Comparison of ENCODE assay signal across 8 cellular contexts in genomic region chr18:61581578-61582204, GRCh38.
DNase-seq lines count a peak whose midpoint lies in the region; TF ChIP-seq lines count a peak whose summit lies in the region.

No MANE protein-coding gene starts in this region.

- no peaks in the 10 kb centered on the region for H3K27me3 ChIP-seq in Loucy (ENCODE audit: insufficient read depth, low read length, poor library complexity, severe bottlenecking)
- no peaks in the 10 kb centered on the region for H3K27me3 ChIP-seq in right atrium auricular region
- H3K27me3 ChIP-seq in prostate gland (replicated peaks; ENCODE audit: insufficient read depth) = no peaks in the 10 kb centered on the region
- no peaks in the 10 kb centered on the region for H3K27me3 ChIP-seq in uterus

- peak; percentile 92 for TF ChIP-seq CTCF in Loucy (conservative IDR thresholded peaks at IDR 0.05; ENCODE audit: low read length)
- TF ChIP-seq CTCF in right atrium auricular region (IDR thresholded peaks at IDR 0.05) = peak; percentile 99 to 100
- TF ChIP-seq CTCF in prostate gland (IDR thresholded peaks at IDR 0.05) = peak; percentile 95 to 99 (median 97)
- peak; percentile 93 to 99 (median 96) for TF ChIP-seq CTCF in uterus (IDR thresholded peaks at IDR 0.05)

- peak overlapping the region; percentile 43 for H3K4me2 ChIP-seq in Loucy (ENCODE audit: low read depth, low read length, poor library complexity, severe bottlenecking)

- H4K20me1 ChIP-seq in Loucy (ENCODE audit: insufficient read depth, low read length, poor library complexity, severe bottlenecking) = no peaks in the 10 kb centered on the region

- peak overlapping the region; percentile 58 for H2AFZ ChIP-seq in Loucy (ENCODE audit: low read length)

- H3K4me1 ChIP-seq in Loucy (ENCODE audit: insufficient read depth, low read length, poor library complexity, severe bottlenecking) (peaks cover 7% of the 10 kb centered on the region), right atrium auricular region (peaks cover 0 to 31% of the 10 kb centered on the region in 2 donors), prostate gland (replicated peaks) (no peaks in the 10 kb centered on the region), uterus (no peaks in the 10 kb centered on the region)

- intact Hi-C loops in prostate gland (cut with DNase I) (loop anchor here (2.0 to 10.0 kb wide), 2 partner anchors 313 to 549 kb away; partner anchors contain the start of gene RNF152), uterus (cut with DNase I; ENCODE audit: low total_unique reads) (no loop called here)

- H3K9me3 ChIP-seq in Loucy (ENCODE audit: insufficient read depth, low read depth, low read length) (no peaks in the 10 kb centered on the region), right atrium auricular region (no peaks in the 10 kb centered on the region), prostate gland (no peaks in the 10 kb centered on the region), uterus (no peaks in the 10 kb centered on the region)

- H3K4me3 ChIP-seq in Loucy (ENCODE audit: low read length, poor library complexity, severe bottlenecking) (no peak overlapping the region), right atrium auricular region (peak overlapping the region; percentile 26 to 46), prostate gland (peak overlapping the region; percentile 23 to 25), uterus (peak overlapping the region; percentile 20 to 33)

- H3K36me3 ChIP-seq in Loucy (ENCODE audit: insufficient read depth, low read length) = no peaks in the 10 kb centered on the region
- no peaks in the 10 kb centered on the region for H3K36me3 ChIP-seq in right atrium auricular region
- no peaks in the 10 kb centered on the region for H3K36me3 ChIP-seq in prostate gland
- H3K36me3 ChIP-seq in uterus = no peaks in the 10 kb centered on the region

- peak; percentile 67 for DNase-seq in EL
- peak; percentile 18 for DNase-seq in GOT3 (lab: John Stamatoyannopoulos, UW)
- DNase-seq in T-helper 1 cell = peak; percentile 22 to 53 (median 42)
- DNase-seq in amniotic stem cell (lab: John Stamatoyannopoulos, UW) = peak; percentile 10
- DNase-seq in right atrium auricular region (ENCODE audit: low spot score) = peak; percentile 74
- peak; percentile 77 for DNase-seq in prostate gland (ENCODE audit: low spot score)
- DNase-seq in uterus = peak; percentile 78 to 86

- peak overlapping the region; percentile 62 to 75 for H3K27ac ChIP-seq in right atrium auricular region
- peak overlapping the region; percentile 48 to 50 for H3K27ac ChIP-seq in prostate gland
- peak overlapping the region; percentile 69 to 86 for H3K27ac ChIP-seq in uterus

- H3K9ac ChIP-seq in Loucy (ENCODE audit: low read depth, low read length, poor library complexity, severe bottlenecking) = no peak overlapping the region

- TF ChIP-seq POLR2A in prostate gland (IDR thresholded peaks at IDR 0.05) (no peak), uterus (IDR thresholded peaks at IDR 0.05) (no peak)

- no peaks in the 10 kb centered on the region for H3K79me2 ChIP-seq in Loucy (ENCODE audit: insufficient read depth, low read length)

- WGBS in prostate gland = 6% methylated on average over 22 of the region's 22 CpGs

- no peaks in the 10 kb centered on the region for H3F3A ChIP-seq in Loucy (ENCODE audit: low read depth)

- no peaks in the 10 kb centered on the region for H3K9me2 ChIP-seq in Loucy (replicated peaks; ENCODE audit: low read depth, low read length)

Comparison
In these comparisons a context has a peak if more than half of its experiments do, and no peak if none do; other contexts are left out.
1. DNase-seq: peak in every context shown above with its lines; median percentile 82 in uterus; 77 in prostate gland; 74 in right atrium auricular region; 67 in EL; 42 in T-helper 1 cell; 18 in GOT3; 10 in amniotic stem cell.